ENCODE assay signal across 2 cellular contexts in the genomic region with DNA sequence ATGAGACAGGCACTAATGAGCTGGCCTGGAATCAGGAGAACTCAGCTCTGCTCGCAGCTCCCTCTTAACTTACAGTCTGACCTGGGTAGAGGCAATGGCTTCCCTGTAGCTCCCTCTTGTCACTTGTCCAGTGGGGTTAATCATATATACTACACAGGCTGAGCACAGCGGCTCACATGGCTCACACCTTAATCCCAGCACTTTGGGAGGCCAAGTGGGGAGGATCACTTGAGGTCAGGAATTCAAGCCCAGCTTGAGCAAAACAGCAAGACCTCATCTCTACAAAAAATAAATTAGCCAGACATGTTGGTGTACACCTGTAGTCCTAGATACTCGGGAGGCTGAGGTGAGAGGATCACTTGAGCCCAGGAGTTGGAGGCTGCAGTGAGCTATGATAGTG.
TF ChIP-seq lines count a peak whose summit lies in the region.

No MANE protein-coding gene starts in this region.

TF ChIP-seq in IMR-90, 13 proteins besides CTCF, POLR2A, EP300 and RAD21:
- TF ChIP-seq SMC3 (IDR thresholded peaks at IDR 0.05; ENCODE audit: low read depth, low read length), result no peak
- TF ChIP-seq, protein P1, sequence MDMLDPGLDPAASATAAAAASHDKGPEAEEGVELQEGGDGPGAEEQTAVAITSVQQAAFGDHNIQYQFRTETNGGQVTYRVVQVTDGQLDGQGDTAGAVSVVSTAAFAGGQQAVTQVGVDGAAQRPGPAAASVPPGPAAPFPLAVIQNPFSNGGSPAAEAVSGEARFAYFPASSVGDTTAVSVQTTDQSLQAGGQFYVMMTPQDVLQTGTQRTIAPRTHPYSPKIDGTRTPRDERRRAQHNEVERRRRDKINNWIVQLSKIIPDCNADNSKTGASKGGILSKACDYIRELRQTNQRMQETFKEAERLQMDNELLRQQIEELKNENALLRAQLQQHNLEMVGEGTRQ (IDR thresholded peaks at IDR 0.05; ENCODE audit: low read depth, low read length), result no peak
- TF ChIP-seq, protein P2, sequence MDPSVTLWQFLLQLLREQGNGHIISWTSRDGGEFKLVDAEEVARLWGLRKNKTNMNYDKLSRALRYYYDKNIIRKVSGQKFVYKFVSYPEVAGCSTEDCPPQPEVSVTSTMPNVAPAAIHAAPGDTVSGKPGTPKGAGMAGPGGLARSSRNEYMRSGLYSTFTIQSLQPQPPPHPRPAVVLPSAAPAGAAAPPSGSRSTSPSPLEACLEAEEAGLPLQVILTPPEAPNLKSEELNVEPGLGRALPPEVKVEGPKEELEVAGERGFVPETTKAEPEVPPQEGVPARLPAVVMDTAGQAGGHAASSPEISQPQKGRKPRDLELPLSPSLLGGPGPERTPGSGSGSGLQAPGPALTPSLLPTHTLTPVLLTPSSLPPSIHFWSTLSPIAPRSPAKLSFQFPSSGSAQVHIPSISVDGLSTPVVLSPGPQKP (IDR thresholded peaks at IDR 0.05; ENCODE audit: borderline replicate concordance, low read depth, low read length), result no peak
- TF ChIP-seq CHD1 (IDR thresholded peaks at IDR 0.05; ENCODE audit: low read depth, low read length), result no peak
- no peak for TF ChIP-seq RCOR1 (IDR thresholded peaks at IDR 0.05; ENCODE audit: insufficient replicate concordance, low read length)

TF ChIP-seq in K562, 482 proteins besides CTCF, POLR2A, EP300 and RAD21:
- TF ChIP-seq ZBTB17 (CRISPR knock-in tag; IDR thresholded peaks at IDR 0.05) (no peak), ZNF197 (CRISPR knock-in tag; IDR thresholded peaks at IDR 0.05; ENCODE audit: low read depth) (no peak), ZNF75A (CRISPR knock-in tag; IDR thresholded peaks at IDR 0.05) (no peak), SREBF2 (CRISPR knock-in tag; IDR thresholded peaks at IDR 0.05) (no peak), PTRF (tag; IDR thresholded peaks at IDR 0.05) (no peak), JUND (IDR thresholded peaks at IDR 0.05; ENCODE audit: borderline replicate concordance, low read depth, low read length) (no peak), JUND (tag; IDR thresholded peaks at IDR 0.05; ENCODE audit: borderline replicate concordance, low read depth, low read length) (no peak), GATAD2A (IDR thresholded peaks at IDR 0.05) (no peak), HNRNPH1 (optimal IDR thresholded peaks at IDR 0.05; ENCODE audit: low read depth, low read length) (no peak), ZFP36 (IDR thresholded peaks at IDR 0.05; ENCODE audit: low read depth, low read length, partially characterized antibody) (no peak), ZNF121 (CRISPR knock-in tag; conservative IDR thresholded peaks at IDR 0.05) (no peak), SIN3A (IDR thresholded peaks at IDR 0.05; ENCODE audit: borderline replicate concordance in 2 of 2, control insufficient read depth in 1 of 2, low read depth in 2 of 2, low read length in 2 of 2) (no peak), CBFB (CRISPR knock-in tag; IDR thresholded peaks at IDR 0.05) (no peak), PRMT5 (CRISPR knock-in tag; IDR thresholded peaks at IDR 0.05) (no peak)
- TF ChIP-seq, protein P3, sequence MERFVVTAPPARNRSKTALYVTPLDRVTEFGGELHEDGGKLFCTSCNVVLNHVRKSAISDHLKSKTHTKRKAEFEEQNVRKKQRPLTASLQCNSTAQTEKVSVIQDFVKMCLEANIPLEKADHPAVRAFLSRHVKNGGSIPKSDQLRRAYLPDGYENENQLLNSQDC (CRISPR knock-in tag; IDR thresholded peaks at IDR 0.05), result no peak
- TF ChIP-seq, protein P4, sequence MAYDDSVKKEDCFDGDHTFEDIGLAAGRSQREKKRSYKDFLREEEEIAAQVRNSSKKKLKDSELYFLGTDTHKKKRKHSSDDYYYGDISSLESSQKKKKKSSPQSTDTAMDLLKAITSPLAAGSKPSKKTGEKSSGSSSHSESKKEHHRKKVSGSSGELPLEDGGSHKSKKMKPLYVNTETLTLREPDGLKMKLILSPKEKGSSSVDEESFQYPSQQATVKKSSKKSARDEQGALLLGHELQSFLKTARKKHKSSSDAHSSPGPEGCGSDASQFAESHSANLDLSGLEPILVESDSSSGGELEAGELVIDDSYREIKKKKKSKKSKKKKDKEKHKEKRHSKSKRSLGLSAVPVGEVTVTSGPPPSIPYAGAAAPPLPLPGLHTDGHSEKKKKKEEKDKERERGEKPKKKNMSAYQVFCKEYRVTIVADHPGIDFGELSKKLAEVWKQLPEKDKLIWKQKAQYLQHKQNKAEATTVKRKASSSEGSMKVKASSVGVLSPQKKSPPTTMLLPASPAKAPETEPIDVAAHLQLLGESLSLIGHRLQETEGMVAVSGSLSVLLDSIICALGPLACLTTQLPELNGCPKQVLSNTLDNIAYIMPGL (CRISPR knock-in tag; IDR thresholded peaks at IDR 0.05), result no peak
- TF ChIP-seq, protein P5, sequence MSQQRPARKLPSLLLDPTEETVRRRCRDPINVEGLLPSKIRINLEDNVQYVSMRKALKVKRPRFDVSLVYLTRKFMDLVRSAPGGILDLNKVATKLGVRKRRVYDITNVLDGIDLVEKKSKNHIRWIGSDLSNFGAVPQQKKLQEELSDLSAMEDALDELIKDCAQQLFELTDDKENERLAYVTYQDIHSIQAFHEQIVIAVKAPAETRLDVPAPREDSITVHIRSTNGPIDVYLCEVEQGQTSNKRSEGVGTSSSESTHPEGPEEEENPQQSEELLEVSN (IDR thresholded peaks at IDR 0.05; ENCODE audit: borderline replicate concordance in 1 of 2, extremely low read depth in 1 of 2, insufficient read depth in 1 of 2, insufficient read length in 1 of 2, low read depth in 1 of 2, low read length in 1 of 2, poor library complexity in 1 of 2, severe bottlenecking in 1 of 2), result no peak
TF ChIP-seq in K562: peak in this region for 0.
